27 cellular contexts compared by ENCODE assay signal in the genomic region with DNA sequence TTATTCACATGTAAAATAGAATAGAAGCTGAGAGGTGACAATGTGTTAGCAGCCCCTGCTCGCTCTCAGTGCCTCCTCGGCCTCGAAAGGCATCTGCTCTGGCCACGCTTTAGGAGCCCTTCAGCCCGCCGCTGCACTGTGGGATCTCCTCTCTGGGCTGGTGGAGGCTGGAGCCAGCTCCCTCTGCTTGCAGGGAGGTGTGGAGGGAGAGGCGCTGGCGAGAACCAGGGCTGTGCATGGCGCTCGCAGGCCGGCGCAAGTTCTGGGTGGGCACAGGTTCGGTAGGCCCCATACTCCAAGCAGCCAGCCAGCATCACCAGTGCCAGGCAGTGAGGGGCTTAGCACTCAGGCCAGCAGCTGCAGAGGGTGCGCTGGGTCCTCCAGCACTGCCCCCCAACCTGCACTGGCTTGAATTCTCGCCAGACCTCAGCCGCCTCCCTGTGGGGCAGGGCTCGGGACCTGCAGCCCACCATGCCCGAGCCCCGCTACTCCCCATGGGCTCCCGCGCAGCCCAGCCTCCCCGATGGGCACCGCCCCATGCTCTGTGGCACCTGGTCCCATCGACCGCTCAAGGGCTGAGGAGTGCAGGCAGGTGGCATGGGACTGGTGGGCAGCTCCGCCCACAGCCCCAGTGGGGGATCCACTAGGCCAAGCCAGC.
"Had no signal": no experiment of that assay in that cellular context is flagged by ENCODE, and none has a peak within 500 bp of the region (broad histone marks: within the 10 kb centered on the region; RNA-seq: fewer than 3 reads in every experiment).

No MANE protein-coding gene starts in this region.

- H3K27ac Mint-ChIP-seq: activated CD8-positive, alpha-beta T cell treated with anti-CD3 and anti-CD28 coated beads, Interleukin-2, amount 10 ng/mL, durations not matched to agents 7 days and 5 days; activated naive CD4-positive, alpha-beta T cell treated with anti-CD3 and anti-CD28 coated beads, Interleukin-2, amount 50 U/mL, for 24 hours; T-helper 2 cell treated with Interferon-gamma antibody and Interleukin-4, amounts not matched to agents 5 μg/mL and 100 μg/mL, for 36 hours had no signal

- H3K4me3 ChIP-seq: ascending aorta, body of pancreas, K562, Peyer's patch, SJSA1 had no signal

- H3K9me3 Mint-ChIP-seq: activated naive CD4-positive, alpha-beta T cell treated with anti-CD3 and anti-CD28 coated beads, Interleukin-2, amount 50 U/mL, for 24 hours had no signal

- ATAC-seq: activated CD8-positive, alpha-beta T cell treated with anti-CD3 and anti-CD28 coated beads, Interleukin-2, amount 10 ng/mL, durations not matched to agents 7 days and 5 days; body of pancreas; K562; SK-N-SH treated with all-trans-retinoic acid at 6 μM for 48 hours had no signal

- H3K36me3 ChIP-seq: ascending aorta, Peyer's patch, SJSA1 had no signal

- H3K4me1 Mint-ChIP-seq: activated naive CD4-positive, alpha-beta T cell treated with anti-CD3 and anti-CD28 coated beads, Interleukin-2, amount 50 U/mL, for 24 hours had no signal

- H3K9me3 ChIP-seq: ascending aorta, body of pancreas, Peyer's patch, SJSA1 had no signal

- H3K36me3 Mint-ChIP-seq: activated naive CD4-positive, alpha-beta T cell treated with anti-CD3 and anti-CD28 coated beads, Interleukin-2, amount 50 U/mL, for 24 hours had no signal

- H3K27ac ChIP-seq: ascending aorta, body of pancreas, Peyer's patch, RWPE1, SJSA1 had no signal

- H3K4me1 ChIP-seq: ascending aorta, body of pancreas, Peyer's patch, SJSA1 had no signal

- H3K27me3 Mint-ChIP-seq: activated naive CD4-positive, alpha-beta T cell treated with anti-CD3 and anti-CD28 coated beads, Interleukin-2, amount 50 U/mL, for 24 hours had no signal

- DNase-seq: activated CD4-positive, alpha-beta T cell treated with anti-CD3 and anti-CD28 coated beads for 48 hours; activated CD4-positive, alpha-beta T cell treated with anti-CD3 and anti-CD28 coated beads, Interleukin-2, amount 50 U/mL, for 4 hours; activated CD4-positive, CD25-positive, alpha-beta regulatory T cell treated with anti-CD3 and anti-CD28 coated beads, Interleukin-2, amount 50 U/mL, for 72 hours; activated CD8-positive, alpha-beta memory T cell treated with anti-CD3 and anti-CD28 coated beads, Interleukin-2, amount 50 U/mL, for 48 hours; activated CD8-positive, alpha-beta T cell treated with anti-CD3 and anti-CD28 coated beads, Interleukin-2, amount 10 ng/mL, durations not matched to agents 7 days and 5 days; activated T-cell treated with anti-CD3 and anti-CD28 coated beads, Interleukin-2, amount 50 U/mL, for 1 hour; body of pancreas; Karpas-422; MM.1S; NCI-H146; NCI-H1930; NCI-H2171; NCI-H226; NCI-H526; NCI-H82; OCI-M1; Peyer's patch; SHP77; SW 1271 had no signal

- H3K4me3 Mint-ChIP-seq: activated CD8-positive, alpha-beta T cell treated with anti-CD3 and anti-CD28 coated beads, Interleukin-2, amount 10 ng/mL, durations not matched to agents 7 days and 5 days; activated naive CD4-positive, alpha-beta T cell treated with anti-CD3 and anti-CD28 coated beads, Interleukin-2, amount 50 U/mL, for 24 hours; T-helper 2 cell treated with Interferon-gamma antibody and Interleukin-4, amounts not matched to agents 5 μg/mL and 100 μg/mL, for 36 hours had no signal

- FAIRE-seq: bronchial epithelial cell, K562 had no signal

- H3K27me3 ChIP-seq: ascending aorta, body of pancreas, Peyer's patch, SJSA1 had no signal
